14 cellular contexts compared by ENCODE assay signal in genomic region chr1:161671824-161672141, GRCh38. TPM values are rescaled to one million over a fixed set of nuclear protein-coding genes. Genes with fewer than 3 reads are reported as not detected.
A peak's percentile ranks its signal among the peaks of the same experiment; 100 is the strongest.
DNase-seq lines count a peak whose midpoint lies in the region; ATAC-seq and TF ChIP-seq lines count a peak whose summit lies in the region.
"Not testable (repeated sequence)": the region's sequence is repeated elsewhere in the genome, so short reads cannot be mapped to it uniquely, and the experiment has no call there.
"Had no signal": no experiment of that assay in that cellular context is flagged by ENCODE, and none has a peak within 500 bp of the region (broad histone marks: within the 10 kb centered on the region; RNA-seq: fewer than 3 reads in every experiment).

No MANE protein-coding gene starts in this region.

- H3K9ac ChIP-seq in SK-N-SH = not testable (repeated sequence)

- not testable (repeated sequence) for H3K27me3 ChIP-seq in SK-N-SH (ENCODE audit: insufficient read depth); foreskin keratinocyte

- not testable (repeated sequence) for H3K27ac Mint-ChIP-seq in activated CD8-positive, alpha-beta memory T cell treated with anti-CD3 and anti-CD28 coated beads, Interleukin-2, amount 10 ng/mL, durations not matched to agents 7 days and 5 days
- peak overlapping the region; percentile 55 for H3K27ac Mint-ChIP-seq in activated naive CD8-positive, alpha-beta T cell treated with anti-CD3 and anti-CD28 coated beads, Interleukin-2, amount 50 U/mL, for 24 hours
- H3K27ac Mint-ChIP-seq in stimulated activated naive CD8-positive, alpha-beta T cell treated with anti-CD3 and anti-CD28 coated beads, Interleukin-15, Interleukin-2, amounts not matched to agents 100 ng/mL and 50 ng/mL, for 24 hours = peak overlapping the region; percentile 45

- H3K4me1 Mint-ChIP-seq in activated CD8-positive, alpha-beta memory T cell treated with anti-CD3 and anti-CD28 coated beads, Interleukin-2, amount 10 ng/mL, durations not matched to agents 7 days and 5 days = peaks cover 12% of the 10 kb centered on the region
- H3K4me1 Mint-ChIP-seq in activated naive CD8-positive, alpha-beta T cell treated with anti-CD3 and anti-CD28 coated beads, Interleukin-2, amount 50 U/mL, for 24 hours = peaks cover 15% of the 10 kb centered on the region
- peaks cover 15% of the 10 kb centered on the region for H3K4me1 Mint-ChIP-seq in stimulated activated naive CD8-positive, alpha-beta T cell treated with anti-CD3 and anti-CD28 coated beads, Interleukin-15, Interleukin-2, amounts not matched to agents 100 ng/mL and 50 ng/mL, for 24 hours (ENCODE audit: low read depth)

- WGBS in SK-N-SH (ENCODE audit: low lambda C conversion rate) = no CpG with 5 or more reads among the region's 5 CpGs

- TF ChIP-seq EP300 in SK-N-SH (IDR thresholded peaks at IDR 0.05; ENCODE audit: borderline replicate concordance in 1 of 2, low read depth in 1 of 2, low read length in 1 of 2) = not testable (repeated sequence)

- H3K9me3 ChIP-seq in SK-N-SH = not testable (repeated sequence)

- CTCF ChIA-PET in SK-N-SH (lab: Yijun Ruan, JAX); activated CD8-positive, alpha-beta memory T cell treated with anti-CD3 and anti-CD28 coated beads, Interleukin-2, amount 10 ng/mL, durations not matched to agents 7 days and 5 days (lab: Charles Lee): not testable (repeated sequence)

- H3K4me3 Mint-ChIP-seq in activated CD8-positive, alpha-beta memory T cell treated with anti-CD3 and anti-CD28 coated beads, Interleukin-2, amount 10 ng/mL, durations not matched to agents 7 days and 5 days; activated naive CD8-positive, alpha-beta T cell treated with anti-CD3 and anti-CD28 coated beads, Interleukin-2, amount 50 U/mL, for 24 hours; stimulated activated naive CD8-positive, alpha-beta T cell treated with anti-CD3 and anti-CD28 coated beads, Interleukin-15, Interleukin-2, amounts not matched to agents 100 ng/mL and 50 ng/mL, for 24 hours: not testable (repeated sequence)

- TF ChIP-seq RAD21 in SK-N-SH (IDR thresholded peaks at IDR 0.05; ENCODE audit: low read length) = not testable (repeated sequence)

- H3K4me1 ChIP-seq in SK-N-SH (ENCODE audit: control insufficient read depth in 1 of 2, insufficient read depth in 2 of 2, low read depth in 1 of 2, low read length in 1 of 2); foreskin keratinocyte: not testable (repeated sequence)

- H3K4me2 ChIP-seq in SK-N-SH = not testable (repeated sequence)

- not testable (repeated sequence) for H4K20me1 ChIP-seq in SK-N-SH (ENCODE audit: insufficient read depth)

- not testable (repeated sequence) for H3K79me2 ChIP-seq in SK-N-SH (ENCODE audit: insufficient read depth)

- not testable (repeated sequence) for H3K27me3 Mint-ChIP-seq in activated CD8-positive, alpha-beta memory T cell treated with anti-CD3 and anti-CD28 coated beads, Interleukin-2, amount 10 ng/mL, durations not matched to agents 7 days and 5 days; activated naive CD8-positive, alpha-beta T cell treated with anti-CD3 and anti-CD28 coated beads, Interleukin-2, amount 50 U/mL, for 24 hours; stimulated activated naive CD8-positive, alpha-beta T cell treated with anti-CD3 and anti-CD28 coated beads, Interleukin-15, Interleukin-2, amounts not matched to agents 100 ng/mL and 50 ng/mL, for 24 hours

- not testable (repeated sequence) for H3K4me3 ChIP-seq in SK-N-SH (ENCODE audit: low read depth in 2 of 2, low read length in 1 of 2)

- H3K9me3 Mint-ChIP-seq in activated CD8-positive, alpha-beta memory T cell treated with anti-CD3 and anti-CD28 coated beads, Interleukin-2, amount 10 ng/mL, durations not matched to agents 7 days and 5 days (ENCODE audit: low read depth); activated naive CD8-positive, alpha-beta T cell treated with anti-CD3 and anti-CD28 coated beads, Interleukin-2, amount 50 U/mL, for 24 hours; stimulated activated naive CD8-positive, alpha-beta T cell treated with anti-CD3 and anti-CD28 coated beads, Interleukin-15, Interleukin-2, amounts not matched to agents 100 ng/mL and 50 ng/mL, for 24 hours: not testable (repeated sequence)

- not testable (repeated sequence) for H3K27ac ChIP-seq in SK-N-SH (ENCODE audit: low read depth in 2 of 2, low read length in 1 of 2); foreskin keratinocyte

- not testable (repeated sequence) for H3K9me2 ChIP-seq in SK-N-SH

- POLR2A ChIA-PET in SK-N-SH (lab: Yijun Ruan, JAX) = not testable (repeated sequence)

- peak overlapping the region; percentile 74; the same call in 1 of the 2 replicates for H2AFZ ChIP-seq in SK-N-SH (ENCODE audit: low read depth)

- not testable (repeated sequence) for H3K36me3 ChIP-seq in SK-N-SH (replicated peaks in 1 of 2; ENCODE audit: control insufficient read depth in 1 of 2, insufficient read depth in 2 of 2, low read length in 1 of 2)

- peak; percentile 47 for ATAC-seq in activated CD8-positive, alpha-beta memory T cell treated with anti-CD3 and anti-CD28 coated beads, Interleukin-2, amount 10 ng/mL, durations not matched to agents 7 days and 5 days
- peak; percentile 68 for ATAC-seq in activated naive CD8-positive, alpha-beta T cell treated with anti-CD3 and anti-CD28 coated beads, Interleukin-2, amount 50 U/mL, for 24 hours
- peak; percentile 29 for ATAC-seq in foreskin keratinocyte

- not testable (repeated sequence) for TF ChIP-seq CTCF in SK-N-SH (IDR thresholded peaks at IDR 0.05); foreskin keratinocyte (conservative IDR thresholded peaks at IDR 0.05)

- DNase-seq in ELR (ENCODE audit: low read depth) = peak; percentile 4
- peak; percentile 4 for DNase-seq in LHCN-M2 (ENCODE audit: low read depth)
- not testable (repeated sequence) for DNase-seq in SK-N-SH; activated CD8-positive, alpha-beta memory T cell treated with anti-CD3 and anti-CD28 coated beads, Interleukin-2, amount 10 ng/mL, durations not matched to agents 7 days and 5 days; activated naive CD8-positive, alpha-beta T cell treated with anti-CD3 and anti-CD28 coated beads, Interleukin-2, amount 50 U/mL, for 24 hours; foreskin keratinocyte

- H3K36me3 Mint-ChIP-seq in activated CD8-positive, alpha-beta memory T cell treated with anti-CD3 and anti-CD28 coated beads, Interleukin-2, amount 10 ng/mL, durations not matched to agents 7 days and 5 days; activated naive CD8-positive, alpha-beta T cell treated with anti-CD3 and anti-CD28 coated beads, Interleukin-2, amount 50 U/mL, for 24 hours (ENCODE audit: low read depth); stimulated activated naive CD8-positive, alpha-beta T cell treated with anti-CD3 and anti-CD28 coated beads, Interleukin-15, Interleukin-2, amounts not matched to agents 100 ng/mL and 50 ng/mL, for 24 hours (ENCODE audit: low read depth): not testable (repeated sequence)

- not testable (repeated sequence) for H3F3A ChIP-seq in SK-N-SH (replicated peaks; ENCODE audit: insufficient read depth)

RNA-seq across cellular contexts. Expression of gene FCGR2B, which starts 8.8 kb away (rescaled TPM):
- total RNA-seq in LHCN-M2 (2014; rRNA removed) = not detected in 2 replicates
- not detected for polyA plus RNA-seq in LHCN-M2 (2012)
- polyA plus RNA-seq in SK-N-SH (2012; rRNA removed) = 0.05 TPM in 1 of 2 replicates, not detected in the other
- polyA plus RNA-seq in SK-N-SH (2012; cell fraction: cytosol; rRNA removed) = 0.01 and 0.03 TPM in 2 replicates
- 0.14 and 0.19 TPM in 2 replicates for polyA plus RNA-seq in SK-N-SH (2012; cell fraction: nucleus; rRNA removed)
- under 1 TPM in 1 of 2 experiments, not detected in 1; 0.20 TPM for total RNA-seq in activated CD8-positive, alpha-beta memory T cell treated with anti-CD3 and anti-CD28 coated beads, Interleukin-2, amount 10 ng/mL, durations not matched to agents 7 days and 5 days
- not detected in 2 replicates for total RNA-seq in foreskin keratinocyte
- polyA plus RNA-seq in foreskin keratinocyte = not detected in 2 replicates
- total RNA-seq: A172, Caco-2, GM23248, HFFc6, IMR-90 had no signal
- polyA plus RNA-seq: GM23248, IMR-90 had no signal

RNA-seq across cellular contexts. Expression of gene FCRLA, which starts 35.2 kb away (rescaled TPM):
- total RNA-seq in LHCN-M2 (2014; rRNA removed) (0.51 TPM in 1 of 2 replicates, not detected in the other), foreskin keratinocyte (0.53 and 0.58 TPM in 2 replicates)
- polyA plus RNA-seq in LHCN-M2 (2012) = 0.32 TPM
- polyA plus RNA-seq in SK-N-SH (2012; rRNA removed) (0.10 and 0.13 TPM in 2 replicates), foreskin keratinocyte (0.45 and 0.77 TPM in 2 replicates)
- polyA plus RNA-seq in SK-N-SH (2012; cell fraction: cytosol; rRNA removed) = 0.10 and 0.12 TPM in 2 replicates
- 0.04 and 0.05 TPM in 2 replicates for polyA plus RNA-seq in SK-N-SH (2012; cell fraction: nucleus; rRNA removed)
- not detected for total RNA-seq in activated CD8-positive, alpha-beta memory T cell treated with anti-CD3 and anti-CD28 coated beads, Interleukin-2, amount 10 ng/mL, durations not matched to agents 7 days and 5 days
- total RNA-seq: Caco-2; CD4-positive, alpha-beta T cell had no signal

RNA-seq across cellular contexts. Expression of gene FCGR3B, which starts 40.8 kb away (rescaled TPM):
- not detected in 2 replicates for total RNA-seq in LHCN-M2 (2014; rRNA removed)
- not detected for polyA plus RNA-seq in LHCN-M2 (2012)
- not detected in 2 replicates for polyA plus RNA-seq in SK-N-SH (2012; rRNA removed)
- not detected in 2 replicates for polyA plus RNA-seq in SK-N-SH (2012; cell fraction: cytosol; rRNA removed)
- polyA plus RNA-seq in SK-N-SH (2012; cell fraction: nucleus; rRNA removed) = not detected in 2 replicates
- under 1 TPM in 1 of 2 experiments, not detected in 1; 0.37 TPM for total RNA-seq in activated CD8-positive, alpha-beta memory T cell treated with anti-CD3 and anti-CD28 coated beads, Interleukin-2, amount 10 ng/mL, durations not matched to agents 7 days and 5 days
- total RNA-seq in foreskin keratinocyte = not detected in 2 replicates
- polyA plus RNA-seq in foreskin keratinocyte = not detected in 2 replicates
- total RNA-seq: A172; B cell; Caco-2; CD4-positive, alpha-beta T cell; GM23248; HFFc6; IMR-90 had no signal
- polyA plus RNA-seq: GM23248, IMR-90 had no signal

RNA-seq across cellular contexts. Expression of gene FCRLB, which starts 49.6 kb away (rescaled TPM):
- total RNA-seq in LHCN-M2 (2014; rRNA removed) (0.64 and 0.75 TPM in 2 replicates), foreskin keratinocyte (0.51 and 0.92 TPM in 2 replicates)
- polyA plus RNA-seq in LHCN-M2 (2012) = 0.30 TPM
- polyA plus RNA-seq in SK-N-SH (2012; rRNA removed) (2.0 and 2.6 TPM in 2 replicates), foreskin keratinocyte (0.72 and 0.87 TPM in 2 replicates)
- 1.3 and 2.0 TPM in 2 replicates for polyA plus RNA-seq in SK-N-SH (2012; cell fraction: cytosol; rRNA removed)
- 2.8 and 4.2 TPM in 2 replicates for polyA plus RNA-seq in SK-N-SH (2012; cell fraction: nucleus; rRNA removed)
- 1 to 10 TPM in 1 of 2 experiments, under 1 TPM in 1; 0.63 to 1.1 TPM for total RNA-seq in activated CD8-positive, alpha-beta memory T cell treated with anti-CD3 and anti-CD28 coated beads, Interleukin-2, amount 10 ng/mL, durations not matched to agents 7 days and 5 days
